Comparison of ENCODE assay signal across 6 cellular contexts in genomic region chr16:29791845-29792797, GRCh38. TPM values are rescaled to one million over a fixed set of nuclear protein-coding genes. Genes with fewer than 3 reads are reported as not detected.
A peak's percentile ranks its signal among the peaks of the same experiment; 100 is the strongest.
DNase-seq lines count a peak whose midpoint lies in the region; ATAC-seq and TF ChIP-seq lines count a peak whose summit lies in the region.

No MANE protein-coding gene starts in this region.

- no peaks in the 10 kb centered on the region for H4K20me1 ChIP-seq in HCT116 (ENCODE audit: insufficient read depth)

- H3K4me1 ChIP-seq in HCT116 (ENCODE audit: control insufficient read depth in 1 of 2, insufficient read depth in 2 of 2, low read length in 2 of 2) = peaks cover 13 to 21% of the 10 kb centered on the region in 2 experiments

- H3K27me3 ChIP-seq in HCT116 (ENCODE audit: insufficient read depth, low read length) = no peaks in the 10 kb centered on the region

- ATAC-seq in HCT116 (no peak), GM18505 (IDR thresholded peaks at IDR 0.05; ENCODE audit: unreplicated experiment) (no peak), HG03442 (IDR thresholded peaks at IDR 0.05; ENCODE audit: unreplicated experiment) (no peak)
- ATAC-seq in naive thymus-derived CD8-positive, alpha-beta T cell = no peak

- H3K36me3 Mint-ChIP-seq in activated naive CD8-positive, alpha-beta T cell = peaks cover 12% of the 10 kb centered on the region
- H3K36me3 Mint-ChIP-seq in naive thymus-derived CD8-positive, alpha-beta T cell = peaks cover 0 to 16% (median 3%) of the 10 kb centered on the region in 3 donors

- intact Hi-C loops in HCT116 (cut with micrococcal nuclease) = loop anchor here (2.0 kb wide), 1 partner anchor 13 kb away; no protein-coding TSS in a partner anchor

- DNase-seq in HCT116 (ENCODE audit: low read depth, low spot score) (no peak), GF-D8 (lab: John Stamatoyannopoulos, UW) (no peak)
- no peak for DNase-seq in naive thymus-derived CD8-positive, alpha-beta T cell

- no TSS peak for BruUV-seq in HCT116 (replicated peaks; lab: Mats Ljungman, UMichigan)

- H3K4me1 Mint-ChIP-seq in activated naive CD8-positive, alpha-beta T cell (ENCODE audit: low read depth) = peaks cover 32% of the 10 kb centered on the region
- H3K4me1 Mint-ChIP-seq in naive thymus-derived CD8-positive, alpha-beta T cell = peaks cover 20 to 54% (median 48%) of the 10 kb centered on the region in 4 donors

- CTCF ChIA-PET in HCT116 (lab: Charles Lee) = no interaction called here

- H3K9me2 ChIP-seq in HCT116 (ENCODE audit: insufficient read depth) = no peaks in the 10 kb centered on the region

- no peaks in the 10 kb centered on the region for H3K9me3 Mint-ChIP-seq in activated naive CD8-positive, alpha-beta T cell (ENCODE audit: low read depth)
- no peaks in the 10 kb centered on the region for H3K9me3 Mint-ChIP-seq in naive thymus-derived CD8-positive, alpha-beta T cell

- H3K36me3 ChIP-seq in HCT116 (ENCODE audit: control insufficient read depth in 1 of 2, insufficient read depth in 2 of 2, low read length in 2 of 2) = peaks cover 6 to 15% of the 10 kb centered on the region in 2 experiments; a peak in 3 of 4 replicates

- no peaks in the 10 kb centered on the region for H3K9me3 ChIP-seq in HCT116 (ENCODE audit: control insufficient read depth in 1 of 2, insufficient read depth in 1 of 2, low read depth in 1 of 2, low read length in 2 of 2)

- peak overlapping the region; percentile 90 to 99 for H3K4me3 ChIP-seq in HCT116 (replicated peaks in 1 of 2; ENCODE audit: low read depth in 1 of 2, low read length in 2 of 2)

- POLR2A ChIA-PET in HCT116 (lab: Charles Lee) = interaction anchor here (2.1 kb wide), 1 partner anchor 16 kb away, joined by 8 read pairs; no protein-coding TSS in a partner anchor
- POLR2A ChIA-PET in naive thymus-derived CD8-positive, alpha-beta T cell (lab: Charles Lee) = interaction anchor here (0.6 to 10.6 kb wide), 9 partner anchors 12 to 91 kb away, joined by 3 to 240 read pairs (median 29); partner anchors contain the start of genes C16orf54, MAZ, PAGR1 and PRRT2

- H3K9ac ChIP-seq in HCT116 (ENCODE audit: low read length) = peak overlapping the region; percentile 99

- peaks cover 66% of the 10 kb centered on the region for H3K79me2 ChIP-seq in HCT116 (ENCODE audit: insufficient read depth, low read length)

- TF ChIP-seq CTCF in HCT116 (IDR thresholded peaks at IDR 0.05 in 2 of 3, conservative IDR thresholded peaks at IDR 0.05 in 1 of 3; ENCODE audit: borderline replicate concordance in 1 of 3, insufficient read depth in 1 of 3, low read depth in 2 of 3, low read length in 2 of 3) = no peak

- peak overlapping the region; percentile 98 for H3K4me3 Mint-ChIP-seq in activated naive CD8-positive, alpha-beta T cell
- H3K4me3 Mint-ChIP-seq in naive thymus-derived CD8-positive, alpha-beta T cell = peak overlapping the region; percentile 95 to 99 (median 98)

- peak overlapping the region; percentile 83 for H3K4me2 ChIP-seq in HCT116 (ENCODE audit: low read length)

- peak overlapping the region; percentile 98 for H3K27ac Mint-ChIP-seq in activated naive CD8-positive, alpha-beta T cell
- peak overlapping the region in 9 of 10 donors; percentile 98 to 99 (median 99) for H3K27ac Mint-ChIP-seq in naive thymus-derived CD8-positive, alpha-beta T cell

- peak overlapping the region; percentile 80; the same call in 1 of the 2 replicates for H3K27ac ChIP-seq in HCT116 (ENCODE audit: low read depth, low read length)

- no peak for TF ChIP-seq RAD21 in HCT116 (IDR thresholded peaks at IDR 0.05; ENCODE audit: low read depth)

- H3K27me3 Mint-ChIP-seq in activated naive CD8-positive, alpha-beta T cell = no peaks in the 10 kb centered on the region
- H3K27me3 Mint-ChIP-seq in naive thymus-derived CD8-positive, alpha-beta T cell = no peaks in the 10 kb centered on the region

- RAD21 ChIA-PET in HCT116 (lab: Charles Lee; ENCODE audit: low non-redundant PET in 1 of 2, low total read pairs in 2 of 2, uncharacterized antibody in 2 of 2, unreplicated experiment in 2 of 2) = no interaction called here

- no peak overlapping the region for H2AFZ ChIP-seq in HCT116 (ENCODE audit: low read depth, low read length, poor library complexity, severe bottlenecking)

- TF ChIP-seq POLR2A in HCT116 (IDR thresholded peaks at IDR 0.05; ENCODE audit: borderline replicate concordance, extremely low read depth, insufficient read depth, insufficient read length) (no peak), GM18505 (IDR thresholded peaks at IDR 0.05; ENCODE audit: borderline replicate concordance, extremely low read depth, insufficient read depth, insufficient read length) (no peak)

TF ChIP-seq in HCT116, 20 proteins besides CTCF, POLR2A, EP300 and RAD21:
- TF ChIP-seq TCF7L2 (IDR thresholded peaks at IDR 0.05; ENCODE audit: borderline replicate concordance, extremely low read depth, insufficient read depth, insufficient read length) = no peak
- TF ChIP-seq YY1 (IDR thresholded peaks at IDR 0.05; ENCODE audit: extremely low read depth, insufficient replicate concordance, low read depth, low read length) = no peak
- no peak for TF ChIP-seq ZFX (IDR thresholded peaks at IDR 0.05)
- TF ChIP-seq JUND (IDR thresholded peaks at IDR 0.05) = no peak
- TF ChIP-seq ATF3 (IDR thresholded peaks at IDR 0.05) = no peak
- 0 out of 2 replicates have a peak, but pooled peaks have one; percentile 16 for TF ChIP-seq MAX (IDR thresholded peaks at IDR 0.05)
- no peak for TF ChIP-seq SRF (IDR thresholded peaks at IDR 0.05; ENCODE audit: low read depth)
- no peak for TF ChIP-seq CBX3 (IDR thresholded peaks at IDR 0.05; ENCODE audit: low read depth)

RNA-seq across cellular contexts. Expression of gene KIF22, which starts 1.6 kb away (rescaled TPM):
- 155 TPM for total RNA-seq in HCT116 (2021; ENCODE audit: unreplicated experiment)
- 141 and 166 TPM in 2 replicates for polyA plus RNA-seq in HCT116 (2012)
- 10 to 100 TPM; 79.6 to 84.6 TPM for total RNA-seq in naive thymus-derived CD8-positive, alpha-beta T cell
- 10 to 100 TPM; 36.9 to 45.4 (median 39.6) TPM for polyA plus RNA-seq in naive thymus-derived CD8-positive, alpha-beta T cell

RNA-seq across cellular contexts. Expression of gene ZG16, which starts 14.1 kb away (rescaled TPM):
- 0.07 TPM for total RNA-seq in HCT116 (2021; ENCODE audit: unreplicated experiment)
- not detected in 2 replicates for polyA plus RNA-seq in HCT116 (2012)
- not detected for total RNA-seq in naive thymus-derived CD8-positive, alpha-beta T cell
- polyA plus RNA-seq in naive thymus-derived CD8-positive, alpha-beta T cell = not detected

RNA-seq across cellular contexts. Expression of gene MAZ, which starts 14.2 kb away (rescaled TPM):
- total RNA-seq in HCT116 (2021; ENCODE audit: unreplicated experiment) = 256 TPM
- polyA plus RNA-seq in HCT116 (2012) = 305 and 354 TPM in 2 replicates
- total RNA-seq in naive thymus-derived CD8-positive, alpha-beta T cell = 100 to 1,000 TPM; 278 to 282 TPM
- 10 to 100 TPM; 50.3 to 74.6 (median 58.8) TPM for polyA plus RNA-seq in naive thymus-derived CD8-positive, alpha-beta T cell

RNA-seq across cellular contexts. Expression of gene PRRT2, which starts 19.9 kb away (rescaled TPM):
- 4.0 TPM for total RNA-seq in HCT116 (2021; ENCODE audit: unreplicated experiment)
- polyA plus RNA-seq in HCT116 (2012) = 2.5 and 2.6 TPM in 2 replicates
- 1 to 10 TPM; 1.5 to 1.6 TPM for total RNA-seq in naive thymus-derived CD8-positive, alpha-beta T cell
- polyA plus RNA-seq in naive thymus-derived CD8-positive, alpha-beta T cell = under 1 TPM in 2 of 3 donors, not detected in 1; 0.14 to 0.21 TPM

RNA-seq across cellular contexts. Expression of gene PAGR1, which starts 23.8 kb away (rescaled TPM):
- total RNA-seq in HCT116 (2021; ENCODE audit: unreplicated experiment) = 28.9 TPM
- 20.0 and 26.5 TPM in 2 replicates for polyA plus RNA-seq in HCT116 (2012)
- 10 to 100 TPM; 31.3 to 35.9 TPM for total RNA-seq in naive thymus-derived CD8-positive, alpha-beta T cell
- polyA plus RNA-seq in naive thymus-derived CD8-positive, alpha-beta T cell = 10 to 100 TPM; 51.4 to 57.5 (median 55.5) TPM
